In the genomic region with DNA sequence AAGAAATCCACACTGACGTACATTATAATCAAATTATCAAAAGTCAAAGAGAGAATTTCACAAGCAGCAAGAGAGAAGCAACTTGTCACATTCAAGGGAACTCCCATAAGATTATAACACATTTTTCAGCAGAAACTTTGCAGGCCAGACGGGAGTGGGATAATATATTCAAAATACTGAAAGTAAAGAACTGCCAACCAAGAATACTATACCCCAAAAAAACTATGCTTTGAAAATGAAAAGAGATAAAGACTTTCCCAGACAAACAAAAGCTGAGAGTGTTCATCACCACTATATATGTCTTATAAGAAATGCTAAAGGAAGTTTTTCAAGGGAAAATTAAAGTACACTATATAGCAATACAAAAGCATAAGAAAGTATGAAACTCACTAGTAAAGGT, we compare ENCODE assay signal across 17 cellular contexts.
"Had no signal": no experiment of that assay in that cellular context is flagged by ENCODE, and none has a peak within 500 bp of the region (broad histone marks: within the 10 kb centered on the region; RNA-seq: fewer than 3 reads in every experiment).

No MANE protein-coding gene starts in this region.

- H3K36me3 ChIP-seq: stomach, suprapubic skin, thoracic aorta, thyroid gland, tibial artery, tibial nerve, transverse colon, upper lobe of left lung, upper lobe of right lung, uterus, vagina had no signal

- H3K27ac ChIP-seq: stomach, suprapubic skin, testis, thoracic aorta, thyroid gland, tibial artery, tibial nerve, transverse colon, upper lobe of left lung, upper lobe of right lung, uterus, vagina had no signal

- H3K4me1 ChIP-seq: stomach, suprapubic skin, testis, tibial artery, tibial nerve, transverse colon, upper lobe of left lung, upper lobe of right lung, uterus, vagina had no signal

- H3K4me3 ChIP-seq: stomach, suprapubic skin, testis, thoracic aorta, thyroid gland, tibial artery, tibial nerve, transverse colon, upper lobe of left lung, upper lobe of right lung, uterus, vagina had no signal

- H3K9me3 ChIP-seq: testis, thoracic aorta, thyroid gland, upper lobe of right lung, uterus, vagina had no signal

- ATAC-seq: stimulated activated effector memory CD8-positive, alpha-beta T cell treated with anti-CD3 and anti-CD28 coated beads, Interleukin-12 subunit alpha, Interleukin-12 subunit beta, amount 100 ng/mL, for 72 hours; stimulated activated memory B cell treated with anti-CD40 and anti-IgM and Interleukin-4, amounts not matched to agents 10 μg/mL and 1 μg/mL and 100 μg/mL, for 72 hours; stimulated activated naive B cell treated with anti-CD40 and anti-IgM and Interleukin-4, amounts not matched to agents 10 μg/mL and 1 μg/mL and 100 μg/mL, for 72 hours; stimulated activated naive CD8-positive, alpha-beta T cell treated with anti-CD3 and anti-CD28 coated beads, Interleukin-15, amount 100 ng/mL, for 72 hours; stimulated activated naive CD8-positive, alpha-beta T cell treated with anti-CD3 and anti-CD28 coated beads, Interleukin-15, Interleukin-2, amounts not matched to agents 100 U/mL and 50 U/mL, for 24 hours; upper lobe of right lung had no signal
